In the genomic region with DNA sequence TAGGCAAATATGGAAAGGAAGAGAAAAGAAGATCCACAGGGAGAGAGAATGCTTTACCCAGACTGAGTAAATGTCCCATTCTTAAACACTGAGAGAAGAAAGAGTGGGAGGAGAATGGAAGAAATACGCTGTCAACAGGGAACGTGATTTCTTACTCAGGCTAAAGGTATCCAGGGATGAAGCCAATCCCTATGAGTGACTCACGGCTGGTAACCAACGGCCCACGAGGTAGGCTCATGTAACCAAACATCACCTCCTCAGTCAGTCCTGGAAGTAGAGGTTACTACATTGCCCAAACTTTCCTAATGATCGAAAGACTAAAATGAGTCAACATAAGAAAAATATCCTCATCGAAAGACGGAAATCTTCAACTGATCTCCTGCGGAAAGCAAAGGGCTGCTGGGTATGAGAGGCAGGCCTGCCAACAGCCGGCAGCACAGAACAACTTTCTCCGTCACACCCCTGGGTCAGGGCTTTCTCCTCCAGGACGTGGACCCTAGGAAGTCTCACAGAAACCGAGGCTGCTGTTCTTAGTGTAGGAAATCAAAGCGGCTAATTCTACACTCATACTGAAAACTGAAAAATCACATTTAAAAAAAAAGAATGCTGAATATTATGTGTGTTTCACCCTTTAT, we compare ENCODE assay signal across 2 cellular contexts.
A peak's percentile ranks its signal among the peaks of the same experiment; 100 is the strongest.
TF ChIP-seq lines count a peak whose summit lies in the region.

No MANE protein-coding gene starts in this region.

TF ChIP-seq in GM23338, 12 proteins besides CTCF, POLR2A, EP300 and RAD21 (continued from another document):
- TF ChIP-seq, protein P1, sequence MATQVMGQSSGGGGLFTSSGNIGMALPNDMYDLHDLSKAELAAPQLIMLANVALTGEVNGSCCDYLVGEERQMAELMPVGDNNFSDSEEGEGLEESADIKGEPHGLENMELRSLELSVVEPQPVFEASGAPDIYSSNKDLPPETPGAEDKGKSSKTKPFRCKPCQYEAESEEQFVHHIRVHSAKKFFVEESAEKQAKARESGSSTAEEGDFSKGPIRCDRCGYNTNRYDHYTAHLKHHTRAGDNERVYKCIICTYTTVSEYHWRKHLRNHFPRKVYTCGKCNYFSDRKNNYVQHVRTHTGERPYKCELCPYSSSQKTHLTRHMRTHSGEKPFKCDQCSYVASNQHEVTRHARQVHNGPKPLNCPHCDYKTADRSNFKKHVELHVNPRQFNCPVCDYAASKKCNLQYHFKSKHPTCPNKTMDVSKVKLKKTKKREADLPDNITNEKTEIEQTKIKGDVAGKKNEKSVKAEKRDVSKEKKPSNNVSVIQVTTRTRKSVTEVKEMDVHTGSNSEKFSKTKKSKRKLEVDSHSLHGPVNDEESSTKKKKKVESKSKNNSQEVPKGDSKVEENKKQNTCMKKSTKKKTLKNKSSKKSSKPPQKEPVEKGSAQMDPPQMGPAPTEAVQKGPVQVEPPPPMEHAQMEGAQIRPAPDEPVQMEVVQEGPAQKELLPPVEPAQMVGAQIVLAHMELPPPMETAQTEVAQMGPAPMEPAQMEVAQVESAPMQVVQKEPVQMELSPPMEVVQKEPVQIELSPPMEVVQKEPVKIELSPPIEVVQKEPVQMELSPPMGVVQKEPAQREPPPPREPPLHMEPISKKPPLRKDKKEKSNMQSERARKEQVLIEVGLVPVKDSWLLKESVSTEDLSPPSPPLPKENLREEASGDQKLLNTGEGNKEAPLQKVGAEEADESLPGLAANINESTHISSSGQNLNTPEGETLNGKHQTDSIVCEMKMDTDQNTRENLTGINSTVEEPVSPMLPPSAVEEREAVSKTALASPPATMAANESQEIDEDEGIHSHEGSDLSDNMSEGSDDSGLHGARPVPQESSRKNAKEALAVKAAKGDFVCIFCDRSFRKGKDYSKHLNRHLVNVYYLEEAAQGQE (IDR thresholded peaks at IDR 0.05; ENCODE audit: unreplicated experiment) = no peak
TF ChIP-seq in GM23338: peak in this region for 0.

TF ChIP-seq in SK-N-SH, 30 proteins besides CTCF, POLR2A, EP300 and RAD21 (continued from another document):
- TF ChIP-seq, protein P2, sequence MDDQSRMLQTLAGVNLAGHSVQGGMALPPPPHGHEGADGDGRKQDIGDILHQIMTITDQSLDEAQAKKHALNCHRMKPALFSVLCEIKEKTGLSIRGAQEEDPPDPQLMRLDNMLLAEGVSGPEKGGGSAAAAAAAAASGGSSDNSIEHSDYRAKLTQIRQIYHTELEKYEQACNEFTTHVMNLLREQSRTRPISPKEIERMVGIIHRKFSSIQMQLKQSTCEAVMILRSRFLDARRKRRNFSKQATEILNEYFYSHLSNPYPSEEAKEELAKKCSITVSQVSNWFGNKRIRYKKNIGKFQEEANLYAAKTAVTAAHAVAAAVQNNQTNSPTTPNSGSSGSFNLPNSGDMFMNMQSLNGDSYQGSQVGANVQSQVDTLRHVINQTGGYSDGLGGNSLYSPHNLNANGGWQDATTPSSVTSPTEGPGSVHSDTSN (IDR thresholded peaks at IDR 0.05) = peak; percentile 72
- TF ChIP-seq GATA2 (CRISPR knock-in tag; IDR thresholded peaks at IDR 0.05) (no peak), TEAD4 (IDR thresholded peaks at IDR 0.05; ENCODE audit: borderline replicate concordance, insufficient read depth) (no peak), MEF2A (IDR thresholded peaks at IDR 0.05; ENCODE audit: borderline replicate concordance, low read depth) (no peak), EZH2phosphoT487 (IDR thresholded peaks at IDR 0.05; ENCODE audit: borderline replicate concordance, low read depth) (no peak), TCF12 (IDR thresholded peaks at IDR 0.05) (peak; percentile 60; the same call in 1 of the 2 replicates), GABPA (IDR thresholded peaks at IDR 0.05; ENCODE audit: low read depth) (no peak), SIN3A (IDR thresholded peaks at IDR 0.05; ENCODE audit: borderline replicate concordance, low read depth, low read length) (0 out of 2 replicates have a peak, but pooled peaks have one; percentile 74), RXRA (IDR thresholded peaks at IDR 0.05; ENCODE audit: borderline replicate concordance, low read depth) (no peak), FOXM1 (IDR thresholded peaks at IDR 0.05; ENCODE audit: low read depth) (no peak), RFX5 (IDR thresholded peaks at IDR 0.05; ENCODE audit: low read length) (no peak), MXI1 (IDR thresholded peaks at IDR 0.05; ENCODE audit: low read depth, low read length) (no peak), SMC3 (IDR thresholded peaks at IDR 0.05; ENCODE audit: low read depth, low read length) (no peak), FOSL2 (IDR thresholded peaks at IDR 0.05; ENCODE audit: borderline replicate concordance, low read depth) (peak; percentile 92), TAF1 (IDR thresholded peaks at IDR 0.05; ENCODE audit: borderline replicate concordance, low read depth, low read length) (no peak), NRF1 (IDR thresholded peaks at IDR 0.05; ENCODE audit: low read depth, low read length) (no peak), CHD2 (IDR thresholded peaks at IDR 0.05; ENCODE audit: low read length, partially characterized antibody) (no peak)
- TF ChIP-seq, protein P3, sequence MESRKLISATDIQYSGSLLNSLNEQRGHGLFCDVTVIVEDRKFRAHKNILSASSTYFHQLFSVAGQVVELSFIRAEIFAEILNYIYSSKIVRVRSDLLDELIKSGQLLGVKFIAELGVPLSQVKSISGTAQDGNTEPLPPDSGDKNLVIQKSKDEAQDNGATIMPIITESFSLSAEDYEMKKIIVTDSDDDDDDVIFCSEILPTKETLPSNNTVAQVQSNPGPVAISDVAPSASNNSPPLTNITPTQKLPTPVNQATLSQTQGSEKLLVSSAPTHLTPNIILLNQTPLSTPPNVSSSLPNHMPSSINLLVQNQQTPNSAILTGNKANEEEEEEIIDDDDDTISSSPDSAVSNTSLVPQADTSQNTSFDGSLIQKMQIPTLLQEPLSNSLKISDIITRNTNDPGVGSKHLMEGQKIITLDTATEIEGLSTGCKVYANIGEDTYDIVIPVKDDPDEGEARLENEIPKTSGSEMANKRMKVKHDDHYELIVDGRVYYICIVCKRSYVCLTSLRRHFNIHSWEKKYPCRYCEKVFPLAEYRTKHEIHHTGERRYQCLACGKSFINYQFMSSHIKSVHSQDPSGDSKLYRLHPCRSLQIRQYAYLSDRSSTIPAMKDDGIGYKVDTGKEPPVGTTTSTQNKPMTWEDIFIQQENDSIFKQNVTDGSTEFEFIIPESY (IDR thresholded peaks at IDR 0.05; ENCODE audit: borderline replicate concordance, low read depth) = peak; percentile 49; the same call in 1 of the 2 replicates
- TF ChIP-seq, protein P4, sequence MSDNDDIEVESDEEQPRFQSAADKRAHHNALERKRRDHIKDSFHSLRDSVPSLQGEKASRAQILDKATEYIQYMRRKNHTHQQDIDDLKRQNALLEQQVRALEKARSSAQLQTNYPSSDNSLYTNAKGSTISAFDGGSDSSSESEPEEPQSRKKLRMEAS (IDR thresholded peaks at IDR 0.05; ENCODE audit: low read depth) = peak; percentile 89
- TF ChIP-seq, protein P5, sequence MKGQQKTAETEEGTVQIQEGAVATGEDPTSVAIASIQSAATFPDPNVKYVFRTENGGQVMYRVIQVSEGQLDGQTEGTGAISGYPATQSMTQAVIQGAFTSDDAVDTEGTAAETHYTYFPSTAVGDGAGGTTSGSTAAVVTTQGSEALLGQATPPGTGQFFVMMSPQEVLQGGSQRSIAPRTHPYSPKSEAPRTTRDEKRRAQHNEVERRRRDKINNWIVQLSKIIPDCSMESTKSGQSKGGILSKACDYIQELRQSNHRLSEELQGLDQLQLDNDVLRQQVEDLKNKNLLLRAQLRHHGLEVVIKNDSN (IDR thresholded peaks at IDR 0.05; ENCODE audit: borderline replicate concordance, low read depth) = no peak
- TF ChIP-seq, protein P1 (IDR thresholded peaks at IDR 0.05; ENCODE audit: low read depth, low read length) = no peak
